In genomic region chr20:59193325-59193724, GRCh38 we compare ENCODE assay signal across 36 cellular contexts. TPM values are rescaled to one million over a fixed set of nuclear protein-coding genes. Genes with fewer than 3 reads are reported as not detected.
"Had no signal": no experiment of that assay in that cellular context is flagged by ENCODE, and none has a peak within 500 bp of the region (broad histone marks: within the 10 kb centered on the region; RNA-seq: fewer than 3 reads in every experiment).

No MANE protein-coding gene starts in this region.

- H3K4me3 ChIP-seq: ascending aorta, cardiac muscle cell, Peyer's patch had no signal

- H3K4me1 Mint-ChIP-seq: activated CD4-positive, alpha-beta memory T cell treated with anti-CD3 and anti-CD28 coated beads, Interleukin-2, amount 10 ng/mL, durations not matched to agents 7 days and 5 days; activated naive CD8-positive, alpha-beta T cell treated with anti-CD3 and anti-CD28 coated beads, Interleukin-2, amount 10 ng/mL, durations not matched to agents 7 days and 5 days had no signal

- H3K4me3 Mint-ChIP-seq: activated B cell treated with CpG ODN at 0.5 μM for 24 hours; activated CD4-positive, alpha-beta memory T cell treated with anti-CD3 and anti-CD28 coated beads, Interleukin-2, amount 10 ng/mL, durations not matched to agents 7 days and 5 days; activated naive CD4-positive, alpha-beta T cell treated with anti-CD3 and anti-CD28 coated beads, Interleukin-2, amount 50 U/mL, for 24 hours; activated naive CD8-positive, alpha-beta T cell treated with anti-CD3 and anti-CD28 coated beads, Interleukin-2, amount 10 ng/mL, durations not matched to agents 7 days and 5 days; activated T-cell treated with anti-CD3 and anti-CD28 coated beads, Interleukin-2, amount 50 U/mL, for 24 hours had no signal

- H3K36me3 ChIP-seq: ascending aorta, cardiac muscle cell, Peyer's patch had no signal

- H3K27ac Mint-ChIP-seq: activated B cell treated with CpG ODN at 0.5 μM for 24 hours; activated CD4-positive, alpha-beta memory T cell treated with anti-CD3 and anti-CD28 coated beads, Interleukin-2, amount 10 ng/mL, durations not matched to agents 7 days and 5 days; activated naive CD4-positive, alpha-beta T cell treated with anti-CD3 and anti-CD28 coated beads, Interleukin-2, amount 50 U/mL, for 24 hours; activated naive CD8-positive, alpha-beta T cell treated with anti-CD3 and anti-CD28 coated beads, Interleukin-2, amount 10 ng/mL, durations not matched to agents 7 days and 5 days; activated T-helper 2 cell treated with anti-CD3 and anti-CD28 coated beads, Interferon-gamma antibody, Interleukin-2, Interleukin-4, amounts not matched to agents 10 μg/mL and 5 μg/mL and 100 μg/mL, durations not matched to agents 14 hours and 24 hours and 36 hours had no signal

- H3K9me3 Mint-ChIP-seq: activated B cell treated with CpG ODN at 0.5 μM for 24 hours; activated CD4-positive, alpha-beta memory T cell treated with anti-CD3 and anti-CD28 coated beads, Interleukin-2, amount 10 ng/mL, durations not matched to agents 7 days and 5 days; activated naive CD4-positive, alpha-beta T cell treated with anti-CD3 and anti-CD28 coated beads, Interleukin-2, amount 50 U/mL, for 24 hours; activated naive CD8-positive, alpha-beta T cell treated with anti-CD3 and anti-CD28 coated beads, Interleukin-2, amount 10 ng/mL, durations not matched to agents 7 days and 5 days; activated T-cell treated with anti-CD3 and anti-CD28 coated beads, Interleukin-2, amount 50 U/mL, for 24 hours; activated T-helper 2 cell treated with anti-CD3 and anti-CD28 coated beads, Interferon-gamma antibody, Interleukin-2, Interleukin-4, amounts not matched to agents 10 μg/mL and 5 μg/mL and 100 μg/mL, durations not matched to agents 14 hours and 24 hours and 36 hours had no signal

- H3K27ac ChIP-seq: ascending aorta, cardiac muscle cell, Peyer's patch, VCaP had no signal

- H3K4me1 ChIP-seq: ascending aorta, Peyer's patch had no signal

- H3K27me3 Mint-ChIP-seq: activated B cell treated with CpG ODN at 0.5 μM for 24 hours; activated CD4-positive, alpha-beta memory T cell treated with anti-CD3 and anti-CD28 coated beads, Interleukin-2, amount 10 ng/mL, durations not matched to agents 7 days and 5 days; activated naive CD4-positive, alpha-beta T cell treated with anti-CD3 and anti-CD28 coated beads, Interleukin-2, amount 50 U/mL, for 24 hours; activated naive CD8-positive, alpha-beta T cell treated with anti-CD3 and anti-CD28 coated beads, Interleukin-2, amount 10 ng/mL, durations not matched to agents 7 days and 5 days; activated T-cell treated with anti-CD3 and anti-CD28 coated beads, Interleukin-2, amount 50 U/mL, for 24 hours had no signal

- ATAC-seq: PC-3 had no signal

- H3K9me3 ChIP-seq: ascending aorta, Peyer's patch had no signal

- DNase-seq: activated B cell treated with CpG ODN at 0.5 μM for 24 hours; activated CD4-positive, alpha-beta memory T cell treated with anti-CD3 and anti-CD28 coated beads, Interleukin-2, amount 10 ng/mL, durations not matched to agents 7 days and 5 days; activated CD4-positive, alpha-beta T cell treated with anti-CD3 and anti-CD28 coated beads for 1 hour; activated CD4-positive, alpha-beta T cell treated with anti-CD3 and anti-CD28 coated beads for 48 hours; activated CD8-positive, alpha-beta memory T cell treated with anti-CD3 and anti-CD28 coated beads for 24 hours; activated gamma-delta T cell; activated naive CD4-positive, alpha-beta T cell treated with Interleukin-2 at 50 U/mL for 16 hours; activated naive CD8-positive, alpha-beta T cell treated with anti-CD3 and anti-CD28 coated beads, Interleukin-2, amount 10 ng/mL, durations not matched to agents 7 days and 5 days; activated T-cell treated with anti-CD3 and anti-CD28 coated beads, Interleukin-2, amount 50 U/mL, for 24 hours; amygdala; Karpas-422; KBM-7; NCI-H1105; NCI-H1417 treated with DMSO at 0.1 percent for 48 hours; NCI-H187 treated with DMSO at 0.1 percent for 48 hours; NCI-H2081 treated with DMSO at 0.1 percent for 48 hours; NCI-H226; NCI-H446 treated with DMSO at 0.1 percent for 48 hours; NCI-H524; NCI-H69; NCI-H82; PC-3; Peyer's patch; RPMI8226; SIG-M5; SW 1271; T-helper 1 cell; T-helper 2 cell; T-helper 9 cell had no signal

- H3K27me3 ChIP-seq: ascending aorta, Peyer's patch had no signal

RNA-seq across cellular contexts. Expression of gene ZNF831, which starts 29.7 kb away (rescaled TPM):
- total RNA-seq: cardiac muscle cell, MCF 10A, PC-3, SK-MEL-5 had no signal
- polyA plus RNA-seq: cardiac muscle cell had no signal
